ENCODE assay signal across 2 cellular contexts in genomic region chr1:20609541-20609940, GRCh38.
TF ChIP-seq lines count a peak whose summit lies in the region.

No MANE protein-coding gene starts in this region.

TF ChIP-seq in WTC11, 78 proteins besides CTCF, POLR2A, EP300 and RAD21 (continues in another document):
- no peak for TF ChIP-seq FOXP4 (CRISPR knock-in tag; IDR thresholded peaks at IDR 0.05)
- no peak for TF ChIP-seq STAT6 (CRISPR knock-in tag; conservative IDR thresholded peaks at IDR 0.05; ENCODE audit: low read depth)
- TF ChIP-seq MAX (CRISPR knock-in tag; IDR thresholded peaks at IDR 0.05), result no peak
- TF ChIP-seq OVOL2 (CRISPR knock-in tag; IDR thresholded peaks at IDR 0.05; ENCODE audit: borderline replicate concordance), result no peak
- TF ChIP-seq ZNF416 (CRISPR knock-in tag; IDR thresholded peaks at IDR 0.05), result no peak
- TF ChIP-seq ZBTB21 (CRISPR knock-in tag; IDR thresholded peaks at IDR 0.05; ENCODE audit: borderline replicate concordance), result no peak
- no peak for TF ChIP-seq E2F4 (CRISPR knock-in tag; IDR thresholded peaks at IDR 0.05; ENCODE audit: borderline replicate concordance, low read depth)
- no peak for TF ChIP-seq NFYB (CRISPR knock-in tag; conservative IDR thresholded peaks at IDR 0.05; ENCODE audit: low read depth)
- TF ChIP-seq ATF2 (CRISPR knock-in tag; IDR thresholded peaks at IDR 0.05; ENCODE audit: borderline replicate concordance, low read depth), result no peak
- no peak for TF ChIP-seq SOX15 (CRISPR knock-in tag; IDR thresholded peaks at IDR 0.05)
- TF ChIP-seq IRF1 (CRISPR knock-in tag; IDR thresholded peaks at IDR 0.05), result no peak
- TF ChIP-seq CREM (CRISPR knock-in tag; IDR thresholded peaks at IDR 0.05), result no peak
- TF ChIP-seq NR3C1 (CRISPR knock-in tag; conservative IDR thresholded peaks at IDR 0.05; ENCODE audit: low read depth), result no peak
- no peak for TF ChIP-seq CBFB (CRISPR knock-in tag; IDR thresholded peaks at IDR 0.05; ENCODE audit: low read depth)
- no peak for TF ChIP-seq ZNF232 (CRISPR knock-in tag; IDR thresholded peaks at IDR 0.05)

TF ChIP-seq in HepG2, 621 proteins besides CTCF, POLR2A, EP300 and RAD21:
- TF ChIP-seq ZNF207 (IDR thresholded peaks at IDR 0.05; ENCODE audit: borderline replicate concordance), result no peak
- no peak for TF ChIP-seq ZZZ3 (CRISPR knock-in tag; IDR thresholded peaks at IDR 0.05; ENCODE audit: borderline replicate concordance)
- TF ChIP-seq MLXIP (CRISPR knock-in tag; IDR thresholded peaks at IDR 0.05; ENCODE audit: borderline replicate concordance), result no peak
- TF ChIP-seq MAFG (CRISPR knock-in tag; IDR thresholded peaks at IDR 0.05), result no peak
- no peak for TF ChIP-seq NONO (IDR thresholded peaks at IDR 0.05)
- no peak for TF ChIP-seq NONO (CRISPR knock-in tag; conservative IDR thresholded peaks at IDR 0.05)
- no peak for TF ChIP-seq FOXA1 (IDR thresholded peaks at IDR 0.05)
- TF ChIP-seq FOXA1 (CRISPR knock-in tag; IDR thresholded peaks at IDR 0.05), result no peak
- TF ChIP-seq ZSCAN9 (CRISPR knock-in tag; IDR thresholded peaks at IDR 0.05; ENCODE audit: borderline replicate concordance), result no peak
- TF ChIP-seq RFX3 (CRISPR knock-in tag; IDR thresholded peaks at IDR 0.05), result no peak
- TF ChIP-seq MBNL3 (CRISPR knock-in tag; conservative IDR thresholded peaks at IDR 0.05), result no peak
- TF ChIP-seq ZBED4 (CRISPR knock-in tag; IDR thresholded peaks at IDR 0.05; ENCODE audit: borderline replicate concordance), result no peak
- no peak for TF ChIP-seq ARID3A (IDR thresholded peaks at IDR 0.05; ENCODE audit: low read depth, low read length)
- no peak for TF ChIP-seq SKI (IDR thresholded peaks at IDR 0.05; ENCODE audit: partially characterized antibody)
- no peak for TF ChIP-seq CENPX (CRISPR knock-in tag; IDR thresholded peaks at IDR 0.05)
- TF ChIP-seq E2F2 (CRISPR knock-in tag; IDR thresholded peaks at IDR 0.05; ENCODE audit: borderline replicate concordance), result no peak
- TF ChIP-seq HOXA3 (CRISPR knock-in tag; IDR thresholded peaks at IDR 0.05), result no peak
- TF ChIP-seq ZFP37 (CRISPR knock-in tag; IDR thresholded peaks at IDR 0.05; ENCODE audit: borderline replicate concordance), result no peak
TF ChIP-seq in HepG2: peak in this region for 0.
